8 cellular contexts compared by ENCODE assay signal in genomic region chr1:178541829-178542553, GRCh38. TPM values are rescaled to one million over a fixed set of nuclear protein-coding genes. Genes with fewer than 3 reads are reported as not detected.
A peak's percentile ranks its signal among the peaks of the same experiment; 100 is the strongest.
DNase-seq lines count a peak whose midpoint lies in the region; ATAC-seq and TF ChIP-seq lines count a peak whose summit lies in the region.

No MANE protein-coding gene starts in this region.

- no peaks in the 10 kb centered on the region for H3K36me3 ChIP-seq in neural cell (ENCODE audit: insufficient read depth, low read length)

- H3K4me1 Mint-ChIP-seq in activated CD8-positive, alpha-beta memory T cell treated with anti-CD3 and anti-CD28 coated beads, Interleukin-2, amount 10 ng/mL, durations not matched to agents 7 days and 5 days: peaks cover 4% of the 10 kb centered on the region

- no peaks in the 10 kb centered on the region for H3K9me2 ChIP-seq in neural cell (ENCODE audit: insufficient read depth, low read length)

- no peak for TF ChIP-seq CTCF in HFF-Myc (IDR thresholded peaks at IDR 0.05; ENCODE audit: low read depth, low read length, missing control alignments)
- TF ChIP-seq CTCF in fibroblast of mammary gland (conservative IDR thresholded peaks at IDR 0.05; ENCODE audit: control insufficient read depth, insufficient read depth, low read depth, low read length): no peak
- no peak for TF ChIP-seq CTCF in neural cell (IDR thresholded peaks at IDR 0.05; ENCODE audit: poor library complexity, severe bottlenecking)

- no peak for TF ChIP-seq RAD21 in neural cell (conservative IDR thresholded peaks at IDR 0.05)

- H3K36me3 Mint-ChIP-seq in activated CD8-positive, alpha-beta memory T cell treated with anti-CD3 and anti-CD28 coated beads, Interleukin-2, amount 10 ng/mL, durations not matched to agents 7 days and 5 days: no peaks in the 10 kb centered on the region

- no peaks in the 10 kb centered on the region for H3K27me3 Mint-ChIP-seq in activated CD8-positive, alpha-beta memory T cell treated with anti-CD3 and anti-CD28 coated beads, Interleukin-2, amount 10 ng/mL, durations not matched to agents 7 days and 5 days

- CTCF ChIA-PET in activated CD8-positive, alpha-beta memory T cell treated with anti-CD3 and anti-CD28 coated beads, Interleukin-2, amount 10 ng/mL, durations not matched to agents 7 days and 5 days (lab: Charles Lee): interaction anchor here (0.7 to 6.7 kb wide), 12 partner anchors 9 to 751 kb away, joined by 3 to 39 read pairs (median 4); no protein-coding TSS in a partner anchor

- no peak overlapping the region for H3K27ac ChIP-seq in neural cell (ENCODE audit: low read length)

- DNase-seq in NCI-H524 (lab: John Stamatoyannopoulos, UW): peak; percentile 12 to 46
- DNase-seq in NCI-H524 treated with DMSO at 0.1 percent for 48 hours (lab: John Stamatoyannopoulos, UW): no peak
- DNase-seq in HFF-Myc (ENCODE audit: extremely low read depth, low read depth): no peak
- peak; percentile 15 for DNase-seq in NCI-H128 (lab: John Stamatoyannopoulos, UW; ENCODE audit: unreplicated experiment)
- peak; percentile 66 for DNase-seq in activated CD8-positive, alpha-beta memory T cell treated with anti-CD3 and anti-CD28 coated beads, Interleukin-2, amount 10 ng/mL, durations not matched to agents 7 days and 5 days
- DNase-seq in fibroblast of mammary gland (ENCODE audit: low read depth): no peak
- DNase-seq in ureter (ENCODE audit: low spot score): peak; percentile 59

- peak overlapping the region; percentile 71 for H3K4me3 ChIP-seq in HFF-Myc (replicated peaks; ENCODE audit: low read depth, low read length)
- H3K4me3 ChIP-seq in fibroblast of mammary gland (ENCODE audit: control insufficient read depth, low read depth, low read length): peak overlapping the region; percentile 78
- peak overlapping the region; percentile 79 for H3K4me3 ChIP-seq in neural cell (ENCODE audit: low read length)

- H3K9me3 ChIP-seq in neural cell (ENCODE audit: low read length): no peaks in the 10 kb centered on the region

- no peaks in the 10 kb centered on the region for H3K79me2 ChIP-seq in neural cell (replicated peaks; ENCODE audit: insufficient read depth, low read length)

- H3F3A ChIP-seq in neural cell (ENCODE audit: insufficient read depth, low read length, poor library complexity, severe bottlenecking): no peaks in the 10 kb centered on the region

- peak overlapping the region; percentile 30 for H3K4me2 ChIP-seq in neural cell (ENCODE audit: low read length)

- no peaks in the 10 kb centered on the region for H4K20me1 ChIP-seq in neural cell (ENCODE audit: insufficient read depth)

- ATAC-seq in activated CD8-positive, alpha-beta memory T cell treated with anti-CD3 and anti-CD28 coated beads, Interleukin-2, amount 10 ng/mL, durations not matched to agents 7 days and 5 days: peak; percentile 79

- peak overlapping the region; percentile 83 for H2AFZ ChIP-seq in neural cell (ENCODE audit: low read depth, low read length)

- no peak for TF ChIP-seq EP300 in neural cell (conservative IDR thresholded peaks at IDR 0.05; ENCODE audit: poor library complexity, severe bottlenecking)

- H3K27ac Mint-ChIP-seq in activated CD8-positive, alpha-beta memory T cell treated with anti-CD3 and anti-CD28 coated beads, Interleukin-2, amount 10 ng/mL, durations not matched to agents 7 days and 5 days: peak overlapping the region; percentile 85

- peak overlapping the region; percentile 88 for H3K4me3 Mint-ChIP-seq in activated CD8-positive, alpha-beta memory T cell treated with anti-CD3 and anti-CD28 coated beads, Interleukin-2, amount 10 ng/mL, durations not matched to agents 7 days and 5 days

- H3K9me3 Mint-ChIP-seq in activated CD8-positive, alpha-beta memory T cell treated with anti-CD3 and anti-CD28 coated beads, Interleukin-2, amount 10 ng/mL, durations not matched to agents 7 days and 5 days (ENCODE audit: low read depth): no peaks in the 10 kb centered on the region

- H3K9ac ChIP-seq in neural cell (ENCODE audit: low read length): peak overlapping the region; percentile 77

- no peaks in the 10 kb centered on the region for H3K27me3 ChIP-seq in neural cell (ENCODE audit: insufficient read depth, low read depth, low read length)

TF ChIP-seq in neural cell, 6 proteins besides CTCF, POLR2A, EP300 and RAD21:
- no peak for TF ChIP-seq REST (IDR thresholded peaks at IDR 0.05; ENCODE audit: borderline replicate concordance)
- no peak for TF ChIP-seq MXI1 (conservative IDR thresholded peaks at IDR 0.05; ENCODE audit: poor library complexity, severe bottlenecking)
- no peak for TF ChIP-seq TAF1 (IDR thresholded peaks at IDR 0.05; ENCODE audit: low read depth)
- no peak for TF ChIP-seq POLR2AphosphoS5 (IDR thresholded peaks at IDR 0.05)
- TF ChIP-seq EZH2 (IDR thresholded peaks at IDR 0.05; ENCODE audit: borderline replicate concordance, insufficient read depth, low read length, poor library complexity, severe bottlenecking): no peak
- no peak for TF ChIP-seq SMC3 (conservative IDR thresholded peaks at IDR 0.05; ENCODE audit: poor library complexity)

RNA-seq across cellular contexts. Expression of gene TEX35, which starts 29.1 kb away (rescaled TPM):
- not detected for total RNA-seq in activated CD8-positive, alpha-beta memory T cell treated with anti-CD3 and anti-CD28 coated beads, Interleukin-2, amount 10 ng/mL, durations not matched to agents 7 days and 5 days
- not detected in 2 replicates for polyA plus RNA-seq in neural cell
- not detected in 2 replicates for polyA minus RNA-seq in neural cell
- not detected for total RNA-seq in ureter

RNA-seq across cellular contexts. Expression of gene CLEC20A, which starts 45.2 kb away (rescaled TPM):
- total RNA-seq in activated CD8-positive, alpha-beta memory T cell treated with anti-CD3 and anti-CD28 coated beads, Interleukin-2, amount 10 ng/mL, durations not matched to agents 7 days and 5 days: not detected
- 0.78 TPM in 1 of 2 replicates, not detected in the other for polyA plus RNA-seq in neural cell
- polyA minus RNA-seq in neural cell: not detected in 2 replicates
- total RNA-seq in ureter: not detected

Comparison
In these comparisons a context has a peak if more than half of its experiments do, and no peak if none do; other contexts are left out.
1. DNase-seq: peak in NCI-H524 (2 of 2), NCI-H128 (single experiment), activated CD8-positive, alpha-beta memory T cell treated with anti-CD3 and anti-CD28 coated beads, Interleukin-2, amount 10 ng/mL, durations not matched to agents 7 days and 5 days (single experiment) and ureter (single experiment); none in NCI-H524 treated with DMSO at 0.1 percent for 48 hours (single experiment), HFF-Myc (single experiment) and fibroblast of mammary gland (single experiment).
2. Peak in every context shown above with its lines, with median percentiles within 50 percentile points of each other: H3K4me3 ChIP-seq.